In the genomic region with DNA sequence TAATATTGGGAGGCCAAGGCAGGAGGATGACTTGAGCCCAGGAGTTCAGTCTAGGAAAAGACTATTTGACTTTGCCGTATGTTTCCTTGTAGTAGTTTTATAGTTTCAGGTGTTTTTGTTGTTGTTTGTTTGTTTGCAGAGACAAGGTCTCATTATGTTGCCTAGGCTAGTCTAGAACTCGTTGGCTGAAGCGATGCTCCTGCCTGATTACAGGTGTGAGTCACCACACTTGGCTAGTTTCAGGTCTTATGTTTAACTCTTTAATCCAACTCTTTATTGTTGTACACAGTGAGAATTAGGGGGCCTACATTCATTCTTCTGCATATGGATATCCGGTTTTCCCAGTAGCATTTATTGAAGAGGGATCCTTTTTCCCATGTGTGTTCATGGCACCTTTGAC, we compare ENCODE assay signal across 1 cellular context.
TF ChIP-seq lines count a peak whose summit lies in the region.

No MANE protein-coding gene starts in this region.

TF ChIP-seq in HepG2, 621 proteins besides CTCF, POLR2A, EP300 and RAD21:
- TF ChIP-seq, protein P1, sequence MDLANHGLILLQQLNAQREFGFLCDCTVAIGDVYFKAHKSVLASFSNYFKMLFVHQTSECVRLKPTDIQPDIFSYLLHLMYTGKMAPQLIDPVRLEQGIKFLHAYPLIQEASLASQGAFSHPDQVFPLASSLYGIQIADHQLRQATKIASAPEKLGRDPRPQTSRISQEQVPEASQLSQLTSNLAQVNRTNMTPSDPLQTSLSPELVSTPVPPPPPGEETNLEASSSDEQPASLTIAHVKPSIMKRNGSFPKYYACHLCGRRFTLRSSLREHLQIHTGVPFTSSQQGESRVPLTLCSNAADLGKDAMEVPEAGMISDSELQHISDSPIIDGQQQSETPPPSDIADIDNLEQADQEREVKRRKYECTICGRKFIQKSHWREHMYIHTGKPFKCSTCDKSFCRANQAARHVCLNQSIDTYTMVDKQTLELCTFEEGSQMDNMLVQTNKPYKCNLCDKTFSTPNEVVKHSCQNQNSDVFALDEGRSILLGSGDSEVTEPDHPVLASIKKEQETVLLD (CRISPR knock-in tag; IDR thresholded peaks at IDR 0.05; ENCODE audit: low read depth), result no peak
- TF ChIP-seq, protein P2, sequence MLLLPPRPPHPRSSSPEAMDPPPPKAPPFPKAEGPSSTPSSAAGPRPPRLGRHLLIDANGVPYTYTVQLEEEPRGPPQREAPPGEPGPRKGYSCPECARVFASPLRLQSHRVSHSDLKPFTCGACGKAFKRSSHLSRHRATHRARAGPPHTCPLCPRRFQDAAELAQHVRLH (CRISPR knock-in tag; IDR thresholded peaks at IDR 0.05; ENCODE audit: borderline replicate concordance, low read depth), result no peak
- no peak for TF ChIP-seq U2AF1 (optimal IDR thresholded peaks at IDR 0.05; ENCODE audit: low read depth, low read length)
- TF ChIP-seq, protein P3, sequence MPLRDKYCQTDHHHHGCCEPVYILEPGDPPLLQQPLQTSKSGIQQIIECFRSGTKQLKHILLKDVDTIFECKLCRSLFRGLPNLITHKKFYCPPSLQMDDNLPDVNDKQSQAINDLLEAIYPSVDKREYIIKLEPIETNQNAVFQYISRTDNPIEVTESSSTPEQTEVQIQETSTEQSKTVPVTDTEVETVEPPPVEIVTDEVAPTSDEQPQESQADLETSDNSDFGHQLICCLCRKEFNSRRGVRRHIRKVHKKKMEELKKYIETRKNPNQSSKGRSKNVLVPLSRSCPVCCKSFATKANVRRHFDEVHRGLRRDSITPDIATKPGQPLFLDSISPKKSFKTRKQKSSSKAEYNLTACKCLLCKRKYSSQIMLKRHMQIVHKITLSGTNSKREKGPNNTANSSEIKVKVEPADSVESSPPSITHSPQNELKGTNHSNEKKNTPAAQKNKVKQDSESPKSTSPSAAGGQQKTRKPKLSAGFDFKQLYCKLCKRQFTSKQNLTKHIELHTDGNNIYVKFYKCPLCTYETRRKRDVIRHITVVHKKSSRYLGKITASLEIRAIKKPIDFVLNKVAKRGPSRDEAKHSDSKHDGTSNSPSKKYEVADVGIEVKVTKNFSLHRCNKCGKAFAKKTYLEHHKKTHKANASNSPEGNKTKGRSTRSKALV (CRISPR knock-in tag; IDR thresholded peaks at IDR 0.05), result no peak
- TF ChIP-seq, protein P4, sequence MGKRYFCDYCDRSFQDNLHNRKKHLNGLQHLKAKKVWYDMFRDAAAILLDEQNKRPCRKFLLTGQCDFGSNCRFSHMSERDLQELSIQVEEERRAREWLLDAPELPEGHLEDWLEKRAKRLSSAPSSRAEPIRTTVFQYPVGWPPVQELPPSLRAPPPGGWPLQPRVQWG (CRISPR knock-in tag; IDR thresholded peaks at IDR 0.05; ENCODE audit: borderline replicate concordance, low read depth), result no peak
- TF ChIP-seq, protein P5, sequence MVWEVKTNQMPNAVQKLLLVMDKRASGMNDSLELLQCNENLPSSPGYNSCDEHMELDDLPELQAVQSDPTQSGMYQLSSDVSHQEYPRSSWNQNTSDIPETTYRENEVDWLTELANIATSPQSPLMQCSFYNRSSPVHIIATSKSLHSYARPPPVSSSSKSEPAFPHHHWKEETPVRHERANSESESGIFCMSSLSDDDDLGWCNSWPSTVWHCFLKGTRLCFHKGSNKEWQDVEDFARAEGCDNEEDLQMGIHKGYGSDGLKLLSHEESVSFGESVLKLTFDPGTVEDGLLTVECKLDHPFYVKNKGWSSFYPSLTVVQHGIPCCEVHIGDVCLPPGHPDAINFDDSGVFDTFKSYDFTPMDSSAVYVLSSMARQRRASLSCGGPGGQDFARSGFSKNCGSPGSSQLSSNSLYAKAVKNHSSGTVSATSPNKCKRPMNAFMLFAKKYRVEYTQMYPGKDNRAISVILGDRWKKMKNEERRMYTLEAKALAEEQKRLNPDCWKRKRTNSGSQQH (CRISPR knock-in tag; IDR thresholded peaks at IDR 0.05; ENCODE audit: low read depth), result no peak
- no peak for TF ChIP-seq HES4 (CRISPR knock-in tag; IDR thresholded peaks at IDR 0.05; ENCODE audit: borderline replicate concordance)
- no peak for TF ChIP-seq NFKB2 (CRISPR knock-in tag; IDR thresholded peaks at IDR 0.05; ENCODE audit: borderline replicate concordance)
- TF ChIP-seq, protein P6, sequence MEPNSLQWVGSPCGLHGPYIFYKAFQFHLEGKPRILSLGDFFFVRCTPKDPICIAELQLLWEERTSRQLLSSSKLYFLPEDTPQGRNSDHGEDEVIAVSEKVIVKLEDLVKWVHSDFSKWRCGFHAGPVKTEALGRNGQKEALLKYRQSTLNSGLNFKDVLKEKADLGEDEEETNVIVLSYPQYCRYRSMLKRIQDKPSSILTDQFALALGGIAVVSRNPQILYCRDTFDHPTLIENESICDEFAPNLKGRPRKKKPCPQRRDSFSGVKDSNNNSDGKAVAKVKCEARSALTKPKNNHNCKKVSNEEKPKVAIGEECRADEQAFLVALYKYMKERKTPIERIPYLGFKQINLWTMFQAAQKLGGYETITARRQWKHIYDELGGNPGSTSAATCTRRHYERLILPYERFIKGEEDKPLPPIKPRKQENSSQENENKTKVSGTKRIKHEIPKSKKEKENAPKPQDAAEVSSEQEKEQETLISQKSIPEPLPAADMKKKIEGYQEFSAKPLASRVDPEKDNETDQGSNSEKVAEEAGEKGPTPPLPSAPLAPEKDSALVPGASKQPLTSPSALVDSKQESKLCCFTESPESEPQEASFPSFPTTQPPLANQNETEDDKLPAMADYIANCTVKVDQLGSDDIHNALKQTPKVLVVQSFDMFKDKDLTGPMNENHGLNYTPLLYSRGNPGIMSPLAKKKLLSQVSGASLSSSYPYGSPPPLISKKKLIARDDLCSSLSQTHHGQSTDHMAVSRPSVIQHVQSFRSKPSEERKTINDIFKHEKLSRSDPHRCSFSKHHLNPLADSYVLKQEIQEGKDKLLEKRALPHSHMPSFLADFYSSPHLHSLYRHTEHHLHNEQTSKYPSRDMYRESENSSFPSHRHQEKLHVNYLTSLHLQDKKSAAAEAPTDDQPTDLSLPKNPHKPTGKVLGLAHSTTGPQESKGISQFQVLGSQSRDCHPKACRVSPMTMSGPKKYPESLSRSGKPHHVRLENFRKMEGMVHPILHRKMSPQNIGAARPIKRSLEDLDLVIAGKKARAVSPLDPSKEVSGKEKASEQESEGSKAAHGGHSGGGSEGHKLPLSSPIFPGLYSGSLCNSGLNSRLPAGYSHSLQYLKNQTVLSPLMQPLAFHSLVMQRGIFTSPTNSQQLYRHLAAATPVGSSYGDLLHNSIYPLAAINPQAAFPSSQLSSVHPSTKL (CRISPR knock-in tag; IDR thresholded peaks at IDR 0.05), result no peak
- TF ChIP-seq ZNF557 (CRISPR knock-in tag; IDR thresholded peaks at IDR 0.05), result no peak
